Comparison of ENCODE assay signal across 20 cellular contexts in the genomic region with DNA sequence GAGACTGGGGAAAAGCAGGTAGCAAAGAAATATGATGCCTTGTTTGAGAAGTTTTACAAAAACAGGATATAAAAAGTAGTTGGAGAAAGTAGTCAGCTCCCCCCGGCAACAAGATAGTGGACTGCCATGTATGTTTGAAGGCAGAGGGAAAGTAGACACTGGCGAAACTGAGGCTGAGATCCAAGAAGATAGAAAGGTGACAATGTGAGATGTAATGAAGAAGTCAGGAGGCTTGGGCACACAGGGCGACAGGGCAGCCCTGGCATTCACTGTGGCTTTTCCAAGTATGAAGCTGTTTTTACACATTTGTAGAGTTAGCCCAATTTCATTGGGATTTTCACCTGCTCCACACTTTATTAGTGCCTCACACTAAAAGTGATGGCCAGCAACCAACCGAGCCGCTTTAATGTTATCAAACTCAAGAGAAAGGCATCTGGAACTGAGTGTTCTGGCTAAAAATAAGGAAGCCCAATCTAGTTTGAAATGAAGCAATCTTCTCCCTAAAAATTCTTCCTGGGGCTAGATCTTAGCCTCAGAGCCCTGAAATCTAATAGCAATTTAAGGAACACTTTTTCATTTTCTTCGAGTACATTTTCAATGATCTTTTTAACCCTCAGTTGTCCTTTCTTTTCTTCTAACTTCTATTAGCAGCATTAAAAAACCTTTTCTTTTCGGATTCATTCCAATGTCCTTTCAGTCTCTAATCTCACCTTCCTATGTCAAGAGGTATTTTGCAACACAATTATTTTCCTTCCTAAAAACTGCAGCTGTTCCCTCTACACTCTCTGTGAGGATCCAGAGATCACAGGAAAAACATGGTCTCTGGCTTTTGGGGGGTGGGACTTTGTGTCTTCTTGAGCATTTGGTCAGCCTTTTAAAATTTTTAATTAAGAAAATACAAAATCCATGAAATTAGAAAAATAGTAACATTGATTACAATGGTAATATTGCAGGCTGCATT.
DNase-seq lines count a peak whose midpoint lies in the region; ATAC-seq and TF ChIP-seq lines count a peak whose summit lies in the region.
"Had no signal": no experiment of that assay in that cellular context is flagged by ENCODE, and none has a peak within 500 bp of the region (broad histone marks: within the 10 kb centered on the region; RNA-seq: fewer than 3 reads in every experiment).

No MANE protein-coding gene starts in this region.

- no CpG with 5 or more reads among the region's 7 CpGs for WGBS in H9 (ENCODE audit: extremely low coverage, insufficient read length, low lambda C conversion rate)
- 19% methylated on average over 7 of the region's 7 CpGs for WGBS in mammary epithelial cell (ENCODE audit: low coverage, missing lambda C conversion rate)
- WGBS in stomach, 5 donors = 35 to 54% (median 46%) methylated on average over 7 of the region's 7 CpGs

- ATAC-seq in left colon = peak; percentile 12
- ATAC-seq in GM18502 (IDR thresholded peaks at IDR 0.05; ENCODE audit: poor library complexity, unreplicated experiment) = no peak
- no peak for ATAC-seq in GM18868 (IDR thresholded peaks at IDR 0.05; ENCODE audit: unreplicated experiment)
- ATAC-seq: activated naive CD4-positive, alpha-beta T cell treated with anti-CD3 and anti-CD28 coated beads, Interleukin-2, amount 50 U/mL, for 72 hours; effector memory CD8-positive, alpha-beta T cell; GM12878; WTC11 had no signal

- H3K4me1 ChIP-seq in H9 (ENCODE audit: insufficient read depth, low read length) = no peaks in the 10 kb centered on the region
- H3K4me1 ChIP-seq in mammary epithelial cell (ENCODE audit: insufficient read depth, low read length) = peaks cover 51% of the 10 kb centered on the region
- H3K4me1 ChIP-seq in stomach = peaks cover 3 to 23% (median 12%) of the 10 kb centered on the region in 4 donors
- H3K4me1 ChIP-seq: BLaER1 had no signal

- H3K36me3 ChIP-seq in mammary epithelial cell (ENCODE audit: insufficient read depth, low read length) (no peaks in the 10 kb centered on the region), stomach (no peaks in the 10 kb centered on the region)
- H3K36me3 ChIP-seq: BLaER1 had no signal

- intact Hi-C loops in mammary epithelial cell (cut with micrococcal nuclease) = loop anchor here (5.0 kb wide), 2 partner anchors 77 to 613 kb away; a partner anchor contains a TSS
- intact Hi-C loops in left colon (cut with DNase I, micrococcal nuclease) = no loop called here
- intact Hi-C loops in stomach (cut with DNase I; ENCODE audit: low total_unique reads) = no loop called here

- H2BK20ac ChIP-seq in H9 (ENCODE audit: low read depth, low read length, poor library complexity, severe bottlenecking) = no peak overlapping the region

- H3K4ac ChIP-seq in H9 (ENCODE audit: low read depth, low read length) = no peak overlapping the region

- no peak overlapping the region for H3K4me3 Mint-ChIP-seq in H9
- H3K4me3 Mint-ChIP-seq: effector memory CD8-positive, alpha-beta T cell; nephron progenitor cell; WTC11 had no signal

- H4K20me1 ChIP-seq in H9 (ENCODE audit: control insufficient read depth, insufficient read depth, insufficient read length) (no peaks in the 10 kb centered on the region), mammary epithelial cell (ENCODE audit: insufficient read depth, low read length) (no peaks in the 10 kb centered on the region)
- H4K20me1 ChIP-seq: BLaER1 had no signal

- H3K4me1 Mint-ChIP-seq in H9 = peaks cover 18 to 27% of the 10 kb centered on the region in 2 experiments
- H3K4me1 Mint-ChIP-seq: nephron progenitor cell had no signal

- CTCF ChIA-PET in mammary epithelial cell (lab: Charles Lee; ENCODE audit: low non-redundant PET) = interaction anchor here (0.7 kb wide), 1 partner anchor 50 kb away, joined by 5 read pairs; no protein-coding TSS in a partner anchor

- H3K79me2 ChIP-seq in H9 (ENCODE audit: insufficient read depth, low read length) = no peaks in the 10 kb centered on the region
- H3K79me2 ChIP-seq in mammary epithelial cell (ENCODE audit: insufficient read depth, low read length) = no peaks in the 10 kb centered on the region

- no peaks in the 10 kb centered on the region for H3K9me3 ChIP-seq in H9 (ENCODE audit: control insufficient read depth, low read depth, low read length)
- no peaks in the 10 kb centered on the region for H3K9me3 ChIP-seq in mammary epithelial cell (replicated peaks; ENCODE audit: insufficient read depth, low read length)
- no peaks in the 10 kb centered on the region for H3K9me3 ChIP-seq in stomach
- H3K9me3 ChIP-seq: BLaER1, mucosa of descending colon had no signal

- no peaks in the 10 kb centered on the region for H3K27me3 Mint-ChIP-seq in H9 (ENCODE audit: low read depth)
- H3K27me3 Mint-ChIP-seq: effector memory CD8-positive, alpha-beta T cell had no signal

- in situ Hi-C loops in mammary epithelial cell (cut with MboI; ENCODE audit: low sequenced_read_pairs in 2 of 2) = loop anchor here in 1 of 2 donors (5.0 kb wide), 1 partner anchor 72 kb away; no protein-coding TSS in a partner anchor

- no peak overlapping the region for H3K56ac ChIP-seq in H9 (ENCODE audit: insufficient read length, low read depth, low read length)

- no peak for TF ChIP-seq EP300 in stomach (IDR thresholded peaks at IDR 0.05)

- DNase-seq in H9 (no peak), mammary epithelial cell (no peak), left colon (no peak), stomach (no peak), ureter (ENCODE audit: low spot score) (no peak)
- no peak for DNase-seq in stimulated activated naive CD4-positive, alpha-beta T cell (lab: John Stamatoyannopoulos, UW)
- DNase-seq: Caco-2; effector memory CD8-positive, alpha-beta T cell; KBM-7; NCI-H446; nephron progenitor cell; posterior cingulate gyrus; T-helper 9 cell had no signal

- H4K5ac ChIP-seq in H9 (ENCODE audit: insufficient read length, low read depth, low read length) = no peak overlapping the region

- H3K79me1 ChIP-seq in H9 (ENCODE audit: insufficient read depth, low read depth, low read length, poor library complexity, severe bottlenecking) = no peaks in the 10 kb centered on the region

- H3K9me3 Mint-ChIP-seq in H9 = peaks cover 3 to 8% of the 10 kb centered on the region in 2 experiments; a peak in 2 of 5 replicates
- H3K9me3 Mint-ChIP-seq: activated naive CD4-positive, alpha-beta T cell treated with anti-CD3 and anti-CD28 coated beads, Interleukin-2, amount 50 U/mL, for 72 hours; effector memory CD8-positive, alpha-beta T cell; nephron progenitor cell had no signal

- H2BK5ac ChIP-seq in H9 (ENCODE audit: insufficient read length, low read length) = no peak overlapping the region

- no peak overlapping the region for H4K8ac ChIP-seq in H9 (replicated peaks; ENCODE audit: insufficient read length, low read depth, low read length)

- H3K27me3 ChIP-seq in H9 (ENCODE audit: insufficient read depth, low read length) (no peaks in the 10 kb centered on the region), mammary epithelial cell (ENCODE audit: insufficient read depth, low read length) (no peaks in the 10 kb centered on the region), stomach (no peaks in the 10 kb centered on the region)
- H3K27me3 ChIP-seq: BLaER1 had no signal

- H3K23me2 ChIP-seq in H9 (ENCODE audit: insufficient read length, low read depth, low read length, poor library complexity, severe bottlenecking) = no peaks in the 10 kb centered on the region

- H3K4me3 ChIP-seq in mammary epithelial cell (replicated peaks in 1 of 3; ENCODE audit: insufficient read depth in 1 of 3, low read depth in 2 of 3, low read length in 3 of 3) = no peak overlapping the region
- H3K4me3 ChIP-seq in stomach = no peak overlapping the region
- H3K4me3 ChIP-seq: BLaER1, GM12878, mucosa of descending colon had no signal

- no peak overlapping the region for H2AK5ac ChIP-seq in H9 (ENCODE audit: insufficient read length, low read length)

- H4K91ac ChIP-seq in H9 (ENCODE audit: insufficient read length, low read depth, low read length) = no peak overlapping the region

- H3K27ac ChIP-seq in H9 (ENCODE audit: insufficient read length, low read depth, low read length) = no peak overlapping the region
- peak overlapping the region; percentile 87 for H3K27ac ChIP-seq in mammary epithelial cell (ENCODE audit: insufficient read depth, low read depth, low read length)
- peak overlapping the region in 4 of 5 donors; percentile 13 to 55 (median 40) for H3K27ac ChIP-seq in stomach
- H3K27ac ChIP-seq: BLaER1 had no signal

- TSS peak; percentile 51 for BruUV-seq in mammary epithelial cell (replicated peaks; lab: Mats Ljungman, UMichigan)

- H2BK120ac ChIP-seq in H9 (ENCODE audit: low read depth, low read length, poor library complexity, severe bottlenecking) = no peak overlapping the region

- no peak overlapping the region for H3K4me2 ChIP-seq in H9 (ENCODE audit: insufficient read depth, insufficient read length, low read length)
- peak overlapping the region; percentile 58 for H3K4me2 ChIP-seq in mammary epithelial cell (ENCODE audit: insufficient read depth, low read depth, low read length)
- H3K4me2 ChIP-seq: BLaER1 had no signal

- no peak for TF ChIP-seq POLR2A in stomach (IDR thresholded peaks at IDR 0.05)

- H3K18ac ChIP-seq in H9 (ENCODE audit: insufficient read length, low read depth, low read length) = no peak overlapping the region

- no peak overlapping the region for H3K14ac ChIP-seq in H9 (ENCODE audit: insufficient read depth, low read length)

- dilution Hi-C loops in mammary epithelial cell (cut with HindIII; ENCODE audit: low sequenced_read_pairs) = no loop called here

- H3K9ac ChIP-seq in H9 (ENCODE audit: extremely low read depth, insufficient read length, low read length) = no peak overlapping the region
- H3K9ac ChIP-seq in mammary epithelial cell (ENCODE audit: insufficient read depth, low read length) = peak overlapping the region; percentile 46
- H3K9ac ChIP-seq: BLaER1 had no signal

- no peak overlapping the region for H2BK15ac ChIP-seq in H9 (ENCODE audit: low read depth, low read length)

- H3K27ac Mint-ChIP-seq in H9 = peak overlapping the region; percentile 16 to 85 (median 19); a peak in 2 of 7 replicates
- H3K27ac Mint-ChIP-seq: activated naive CD4-positive, alpha-beta T cell treated with anti-CD3 and anti-CD28 coated beads, Interleukin-2, amount 50 U/mL, for 72 hours; effector memory CD8-positive, alpha-beta T cell; nephron progenitor cell; WTC11 had no signal

- TF ChIP-seq CTCF in H9 (conservative IDR thresholded peaks at IDR 0.05) (no peak), mammary epithelial cell (conservative IDR thresholded peaks at IDR 0.05 in 1 of 2, IDR thresholded peaks at IDR 0.05 in 1 of 2; ENCODE audit: extremely low read depth in 1 of 2, insufficient read depth in 1 of 2, low read depth in 1 of 2, low read length in 2 of 2) (no peak), stomach (IDR thresholded peaks at IDR 0.05) (no peak)

- H3K23ac ChIP-seq in H9 (ENCODE audit: insufficient read length, low read depth, low read length) = no peak overlapping the region

- H3K36me3 Mint-ChIP-seq in H9 (ENCODE audit: insufficient read depth in 1 of 3, low read depth in 3 of 3) = peaks cover 0 to 10% (median 0%) of the 10 kb centered on the region in 3 experiments; a peak in 1 of 7 replicates
- H3K36me3 Mint-ChIP-seq: activated naive CD4-positive, alpha-beta T cell treated with anti-CD3 and anti-CD28 coated beads, Interleukin-2, amount 50 U/mL, for 72 hours; WTC11 had no signal

- H2AFZ ChIP-seq in H9 (ENCODE audit: low read length) (no peak overlapping the region), mammary epithelial cell (ENCODE audit: low read depth, low read length) (peak overlapping the region; percentile 8)

- H2BK12ac ChIP-seq in H9 (ENCODE audit: insufficient read length, low read depth, low read length) = no peak overlapping the region

- no peak overlapping the region for H3T11ph ChIP-seq in H9 (ENCODE audit: low read length)
